Comparison of ENCODE assay signal across 11 cellular contexts in the genomic region with DNA sequence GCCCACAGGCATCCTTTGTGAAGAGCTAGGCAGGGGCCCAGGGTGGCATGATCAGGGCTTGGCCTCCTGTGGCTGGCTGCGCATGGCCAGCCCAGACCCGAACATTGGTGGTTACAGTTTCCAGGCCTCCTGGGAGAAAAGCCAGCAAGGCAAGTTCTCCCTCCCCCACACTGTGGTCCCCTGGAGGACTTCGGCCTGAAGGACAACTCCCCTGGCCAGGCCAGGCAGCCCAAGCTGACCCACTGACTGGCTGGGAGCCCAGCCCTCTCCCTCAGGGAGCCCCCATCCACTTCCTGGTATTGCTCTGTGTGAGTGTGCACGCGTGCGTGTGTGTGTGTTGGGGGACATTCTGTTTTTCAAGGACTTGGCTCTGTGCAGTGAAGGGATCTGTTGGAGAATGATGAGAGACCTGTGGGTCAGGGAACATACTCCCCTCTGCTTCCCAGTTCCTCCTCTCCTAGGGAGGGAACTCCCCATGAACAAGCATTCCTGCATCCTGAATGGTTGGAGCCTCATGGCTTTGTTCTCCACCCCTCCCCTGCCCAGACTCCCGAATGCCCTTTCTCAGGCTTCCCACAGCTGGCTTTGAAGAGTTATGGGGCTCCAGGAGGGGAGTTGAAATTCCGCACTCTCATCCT. TPM values are rescaled to one million over a fixed set of nuclear protein-coding genes. Genes with fewer than 3 reads are reported as not detected.
DNase-seq lines count a peak whose midpoint lies in the region; ATAC-seq and TF ChIP-seq lines count a peak whose summit lies in the region.
"Had no signal": no experiment of that assay in that cellular context is flagged by ENCODE, and none has a peak within 500 bp of the region (broad histone marks: within the 10 kb centered on the region; RNA-seq: fewer than 3 reads in every experiment).

No MANE protein-coding gene starts in this region.

- CTCF ChIA-PET in activated CD4-positive, alpha-beta T cell treated with anti-CD3 and anti-CD28 coated beads for 36 hours (lab: Charles Lee) = interaction anchor here (1.1 kb wide), 1 partner anchor 268 kb away, joined by 3 read pairs; no protein-coding TSS in a partner anchor

- H3K4me1 ChIP-seq in Peyer's patch = peaks cover 0 to 5% (median 0%) of the 10 kb centered on the region in 4 donors
- H3K4me1 ChIP-seq in lung (ENCODE audit: control insufficient read depth in 2 of 2, insufficient read depth in 2 of 2, low read length in 2 of 2) = peaks cover 7 to 11% of the 10 kb centered on the region in 2 donors

- no peaks in the 10 kb centered on the region for H3K4me1 Mint-ChIP-seq in activated CD4-positive, alpha-beta T cell treated with anti-CD3 and anti-CD28 coated beads for 36 hours

- no peak for ATAC-seq in lung (ENCODE audit: insufficient read depth, low FRiP score)
- no peak for ATAC-seq in activated CD4-positive, alpha-beta T cell treated with anti-CD3 and anti-CD28 coated beads for 36 hours
- ATAC-seq: activated CD8-positive, alpha-beta T cell treated with anti-CD3 and anti-CD28 coated beads, Interleukin-2, amount 10 ng/mL, durations not matched to agents 7 days and 5 days had no signal

- H3K4me3 ChIP-seq in Peyer's patch (no peak overlapping the region), lung (no peak overlapping the region)

- H3K27me3 ChIP-seq in Peyer's patch (no peaks in the 10 kb centered on the region), lung (ENCODE audit: control insufficient read depth, insufficient read depth) (no peaks in the 10 kb centered on the region)

- H3K9me3 ChIP-seq in Peyer's patch (no peaks in the 10 kb centered on the region), lung (ENCODE audit: control insufficient read depth in 2 of 2, insufficient read depth in 1 of 2, low read length in 1 of 2) (peaks cover 0 to 4% of the 10 kb centered on the region in 2 donors)

- no peak for TF ChIP-seq POLR2A in Peyer's patch (IDR thresholded peaks at IDR 0.05)

- POLR2A ChIA-PET in activated CD4-positive, alpha-beta T cell treated with anti-CD3 and anti-CD28 coated beads for 36 hours (lab: Charles Lee) = no interaction called here

- no peak overlapping the region for H3K27ac Mint-ChIP-seq in activated CD4-positive, alpha-beta T cell treated with anti-CD3 and anti-CD28 coated beads for 36 hours
- H3K27ac Mint-ChIP-seq: activated CD8-positive, alpha-beta T cell treated with anti-CD3 and anti-CD28 coated beads, Interleukin-2, amount 10 ng/mL, durations not matched to agents 7 days and 5 days; type B pancreatic cell had no signal

- no peak overlapping the region for H3K4me3 Mint-ChIP-seq in activated CD4-positive, alpha-beta T cell treated with anti-CD3 and anti-CD28 coated beads for 36 hours
- H3K4me3 Mint-ChIP-seq: activated CD8-positive, alpha-beta T cell treated with anti-CD3 and anti-CD28 coated beads, Interleukin-2, amount 10 ng/mL, durations not matched to agents 7 days and 5 days; type B pancreatic cell had no signal

- peaks cover 7% of the 10 kb centered on the region for H3K27me3 Mint-ChIP-seq in activated CD4-positive, alpha-beta T cell treated with anti-CD3 and anti-CD28 coated beads for 36 hours

- DNase-seq in Peyer's patch = no peak
- DNase-seq in fibroblast of gingiva (ENCODE audit: low read depth) = peak; percentile 75
- no peak for DNase-seq in lung (ENCODE audit: low spot score)
- peak; percentile 57 for DNase-seq in stromal cell of bone marrow (ENCODE audit: low read depth)
- no peak for DNase-seq in NCI-H345 treated with DMSO at 0.1 percent for 48 hours (lab: John Stamatoyannopoulos, UW; ENCODE audit: unreplicated experiment)
- DNase-seq in H4 (ENCODE audit: low spot score) = no peak
- DNase-seq in NAMALWA (ENCODE audit: low spot score) = no peak
- no peak for DNase-seq in activated CD4-positive, alpha-beta T cell treated with anti-CD3 and anti-CD28 coated beads for 36 hours
- DNase-seq: activated CD8-positive, alpha-beta T cell treated with anti-CD3 and anti-CD28 coated beads, Interleukin-2, amount 10 ng/mL, durations not matched to agents 7 days and 5 days; NCI-H2081 had no signal

- intact Hi-C loops in activated CD4-positive, alpha-beta T cell treated with anti-CD3 and anti-CD28 coated beads for 36 hours (cut with DNase I, micrococcal nuclease) = no loop called here

- H3K36me3 ChIP-seq in Peyer's patch (no peaks in the 10 kb centered on the region), lung (ENCODE audit: control insufficient read depth in 2 of 2, insufficient read depth in 2 of 2, low read length in 2 of 2) (no peaks in the 10 kb centered on the region)

- no peaks in the 10 kb centered on the region for H3K36me3 Mint-ChIP-seq in activated CD4-positive, alpha-beta T cell treated with anti-CD3 and anti-CD28 coated beads for 36 hours (ENCODE audit: low read depth)
- H3K36me3 Mint-ChIP-seq: type B pancreatic cell had no signal

- H3K27ac ChIP-seq in Peyer's patch (peak overlapping the region; percentile 5 to 50 (median 11)), lung (ENCODE audit: low read depth in 1 of 2, low read length in 1 of 2) (peak overlapping the region; percentile 4 to 71)

- TF ChIP-seq CTCF in Peyer's patch (IDR thresholded peaks at IDR 0.05) (no peak), lung (IDR thresholded peaks at IDR 0.05; ENCODE audit: control extremely low read depth, extremely low read depth) (no peak)

- WGBS in lung, 2 donors = 59 to 73% methylated on average over 8 of the region's 8 CpGs

- peaks cover 3% of the 10 kb centered on the region for H3K9me3 Mint-ChIP-seq in activated CD4-positive, alpha-beta T cell treated with anti-CD3 and anti-CD28 coated beads for 36 hours (ENCODE audit: low read depth)

RNA-seq across cellular contexts. Expression of a gene that starts 29.5 kb away (rescaled TPM):
- total RNA-seq in Peyer's patch (1 to 10 TPM in 3 of 4 donors, under 1 TPM in 1; 0.70 to 9.1 (median 1.7) TPM), lung (10 to 100 TPM in 1 of 2 donors, 1 to 10 TPM in 1; 5.9 to 12.5 TPM)
- 1 to 10 TPM; 2.4 to 2.8 TPM for polyA plus RNA-seq in lung
- total RNA-seq in H4 (2014; rRNA removed; shearing (Covaris generic)) = 0.33 and 0.64 TPM in 2 replicates
- total RNA-seq in activated CD4-positive, alpha-beta T cell treated with anti-CD3 and anti-CD28 coated beads for 36 hours = under 1 TPM; 0.09 to 0.11 TPM
- total RNA-seq: activated CD8-positive, alpha-beta T cell treated with anti-CD3 and anti-CD28 coated beads, Interleukin-2, amount 10 ng/mL, durations not matched to agents 7 days and 5 days had no signal

Comparison
In these comparisons a context has a peak if more than half of its experiments do, and no peak if none do; other contexts are left out.
1. DNase-seq: peak in fibroblast of gingiva (single experiment) and stromal cell of bone marrow (single experiment); none in Peyer's patch (0 of 3), lung (single experiment), NCI-H345 treated with DMSO at 0.1 percent for 48 hours (single experiment), H4 (single experiment), NAMALWA (single experiment) and activated CD4-positive, alpha-beta T cell treated with anti-CD3 and anti-CD28 coated beads for 36 hours (single experiment).